6 cellular contexts compared by ENCODE assay signal in genomic region chr16:2515180-2515803, GRCh38. TPM values are rescaled to one million over a fixed set of nuclear protein-coding genes. Genes with fewer than 3 reads are reported as not detected.
DNase-seq lines count a peak whose midpoint lies in the region; FAIRE-seq and TF ChIP-seq lines count a peak whose summit lies in the region.

No MANE protein-coding gene starts in this region.

- no peak for TF ChIP-seq CTCF in left ventricle myocardium inferior (IDR thresholded peaks at IDR 0.05; ENCODE audit: borderline replicate concordance)
- TF ChIP-seq CTCF in type B pancreatic cell (conservative IDR thresholded peaks at IDR 0.05), result no peak

- H3K27me3 Mint-ChIP-seq in activated naive CD4-positive, alpha-beta T cell treated with anti-CD3 and anti-CD28 coated beads, Interleukin-2, amount 10 ng/mL, durations not matched to agents 7 days and 5 days, result peaks cover 18% of the 10 kb centered on the region
- H3K27me3 Mint-ChIP-seq in type B pancreatic cell, result no peaks in the 10 kb centered on the region

- CTCF ChIA-PET in activated naive CD4-positive, alpha-beta T cell treated with anti-CD3 and anti-CD28 coated beads, Interleukin-2, amount 10 ng/mL, durations not matched to agents 7 days and 5 days (lab: Charles Lee), result no interaction called here

- H3K4me3 ChIP-seq in left ventricle myocardium inferior, result peak overlapping the region; percentile 97

- no peaks in the 10 kb centered on the region for H3K9me3 ChIP-seq in left ventricle myocardium inferior (replicated peaks)

- H3K36me3 ChIP-seq in left ventricle myocardium inferior, result no peaks in the 10 kb centered on the region

- FAIRE-seq in HTR-8/SVneo (lab: Jason Lieb, UNC), result no peak

- H3K36me3 Mint-ChIP-seq in activated naive CD4-positive, alpha-beta T cell treated with anti-CD3 and anti-CD28 coated beads, Interleukin-2, amount 10 ng/mL, durations not matched to agents 7 days and 5 days, result peaks cover 14% of the 10 kb centered on the region
- H3K36me3 Mint-ChIP-seq in type B pancreatic cell, result peaks cover 5% of the 10 kb centered on the region

- H3K9me3 Mint-ChIP-seq in activated naive CD4-positive, alpha-beta T cell treated with anti-CD3 and anti-CD28 coated beads, Interleukin-2, amount 10 ng/mL, durations not matched to agents 7 days and 5 days, result no peaks in the 10 kb centered on the region
- H3K9me3 Mint-ChIP-seq in type B pancreatic cell, result no peaks in the 10 kb centered on the region

- H3K4me1 Mint-ChIP-seq in activated naive CD4-positive, alpha-beta T cell treated with anti-CD3 and anti-CD28 coated beads, Interleukin-2, amount 10 ng/mL, durations not matched to agents 7 days and 5 days, result peaks cover 56% of the 10 kb centered on the region
- H3K4me1 Mint-ChIP-seq in type B pancreatic cell (ENCODE audit: unreplicated experiment), result peaks cover 47% of the 10 kb centered on the region

- peak overlapping the region; percentile 94 for H3K27ac Mint-ChIP-seq in activated naive CD4-positive, alpha-beta T cell treated with anti-CD3 and anti-CD28 coated beads, Interleukin-2, amount 10 ng/mL, durations not matched to agents 7 days and 5 days
- H3K27ac Mint-ChIP-seq in type B pancreatic cell, result peak overlapping the region; percentile 98

- intact Hi-C loops in left ventricle myocardium inferior (cut with micrococcal nuclease), result no loop called here

- DNase-seq in activated naive CD4-positive, alpha-beta T cell treated with anti-CD3 and anti-CD28 coated beads, Interleukin-2, amount 10 ng/mL, durations not matched to agents 7 days and 5 days, result no peak
- DNase-seq in activated naive CD4-positive, alpha-beta T cell treated with Interleukin-2 at 50 U/mL for 16 hours, result no peak
- DNase-seq in left ventricle myocardium inferior (no peak), type B pancreatic cell (ENCODE audit: extremely low spot score, unreplicated experiment) (no peak), mesenteric fat pad (ENCODE audit: low spot score) (no peak), HTR-8/SVneo (ENCODE audit: insufficient read length, low spot score) (no peak)

- H3K4me1 ChIP-seq in left ventricle myocardium inferior, result peaks cover 78% of the 10 kb centered on the region

- peak overlapping the region; percentile 91 for H3K4me3 Mint-ChIP-seq in activated naive CD4-positive, alpha-beta T cell treated with anti-CD3 and anti-CD28 coated beads, Interleukin-2, amount 10 ng/mL, durations not matched to agents 7 days and 5 days
- peak overlapping the region; percentile 92 for H3K4me3 Mint-ChIP-seq in type B pancreatic cell

- H3K27ac ChIP-seq in left ventricle myocardium inferior (replicated peaks), result peak overlapping the region; percentile 92

- H3K27me3 ChIP-seq in left ventricle myocardium inferior (ENCODE audit: low read depth), result no peaks in the 10 kb centered on the region

RNA-seq across cellular contexts. Expression of gene ATP6V0C, which starts 1.5 kb away (rescaled TPM):
- total RNA-seq in left ventricle myocardium inferior (128 TPM), type B pancreatic cell (ENCODE audit: low replicate concordance) (155 and 223 TPM in 2 replicates), mesenteric fat pad (203 TPM)

RNA-seq across cellular contexts. Expression of gene AMDHD2, which starts 4.9 kb away (rescaled TPM):
- total RNA-seq in left ventricle myocardium inferior (9.3 TPM), type B pancreatic cell (ENCODE audit: low replicate concordance) (46.1 and 61.8 TPM in 2 replicates), mesenteric fat pad (45.3 TPM)

RNA-seq across cellular contexts. Expression of gene CEMP1, which starts 15.9 kb away (rescaled TPM):
- total RNA-seq in left ventricle myocardium inferior (not detected), type B pancreatic cell (ENCODE audit: low replicate concordance) (0.22 and 0.74 TPM in 2 replicates), mesenteric fat pad (not detected)

RNA-seq across cellular contexts. Expression of gene PDPK1, which starts 22.5 kb away (rescaled TPM):
- total RNA-seq in left ventricle myocardium inferior, result 46.4 TPM
- total RNA-seq in type B pancreatic cell (ENCODE audit: low replicate concordance), result 40.8 and 57.1 TPM in 2 replicates
- 43.0 TPM for total RNA-seq in mesenteric fat pad

RNA-seq across cellular contexts. Expression of gene TBC1D24, which starts 40.4 kb away (rescaled TPM):
- 11.1 TPM for total RNA-seq in left ventricle myocardium inferior
- total RNA-seq in type B pancreatic cell (ENCODE audit: low replicate concordance), result 15.6 and 22.1 TPM in 2 replicates
- 24.9 TPM for total RNA-seq in mesenteric fat pad
